Comparison of ENCODE assay signal across 21 cellular contexts in the genomic region with DNA sequence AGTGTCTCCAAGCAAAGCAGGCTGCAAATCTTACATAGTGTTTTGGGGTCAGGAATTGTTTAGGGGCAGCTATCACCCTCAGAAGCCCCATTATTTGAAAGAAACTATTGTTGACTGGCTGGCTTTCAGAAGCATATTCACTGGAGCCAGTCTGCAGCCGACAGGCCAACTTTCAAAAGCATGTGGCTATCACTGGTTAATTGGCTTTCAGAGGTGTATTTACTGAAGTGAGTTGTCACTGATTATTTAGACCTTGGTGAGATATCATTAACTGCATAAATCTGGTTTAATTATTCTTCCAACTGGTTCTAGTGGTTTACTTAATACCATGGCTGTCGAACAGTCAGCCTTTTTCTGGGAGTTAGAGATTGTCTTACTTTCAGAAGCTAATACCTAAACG.
"Had no signal": no experiment of that assay in that cellular context is flagged by ENCODE, and none has a peak within 500 bp of the region (broad histone marks: within the 10 kb centered on the region; RNA-seq: fewer than 3 reads in every experiment).

No MANE protein-coding gene starts in this region.

- ATAC-seq: activated CD8-positive, alpha-beta memory T cell treated with anti-CD3 and anti-CD28 coated beads, Interleukin-2, amount 10 ng/mL, durations not matched to agents 7 days and 5 days; esophagus mucosa; gastroesophageal sphincter; heart left ventricle; naive thymus-derived CD8-positive, alpha-beta T cell; stimulated activated naive CD8-positive, alpha-beta T cell treated with anti-CD3 and anti-CD28 coated beads, Interleukin-15, amount 100 ng/mL, for 72 hours; T-cell had no signal

- H3K9me3 Mint-ChIP-seq: activated B cell treated with CpG ODN at 0.5 μM for 24 hours; activated CD4-positive, alpha-beta memory T cell treated with anti-CD3 and anti-CD28 coated beads for 36 hours; activated naive CD4-positive, alpha-beta T cell treated with anti-CD3 and anti-CD28 coated beads for 36 hours; memory B cell; naive thymus-derived CD8-positive, alpha-beta T cell; stimulated activated naive CD8-positive, alpha-beta T cell treated with anti-CD3 and anti-CD28 coated beads, Interleukin-15, amount 100 ng/mL, for 72 hours; T-cell; type B pancreatic cell had no signal

- H3K27ac Mint-ChIP-seq: activated B cell treated with CpG ODN at 0.5 μM for 24 hours; activated CD4-positive, alpha-beta memory T cell treated with anti-CD3 and anti-CD28 coated beads for 36 hours; activated CD8-positive, alpha-beta memory T cell treated with anti-CD3 and anti-CD28 coated beads, Interleukin-2, amount 10 ng/mL, durations not matched to agents 7 days and 5 days; activated naive CD4-positive, alpha-beta T cell treated with anti-CD3 and anti-CD28 coated beads for 36 hours; memory B cell; stimulated activated naive CD8-positive, alpha-beta T cell treated with anti-CD3 and anti-CD28 coated beads, Interleukin-15, amount 100 ng/mL, for 72 hours; T-cell; type B pancreatic cell had no signal

- H3K27me3 ChIP-seq: breast epithelium, gastroesophageal sphincter, heart left ventricle had no signal

- H3K36me3 Mint-ChIP-seq: activated CD4-positive, alpha-beta memory T cell treated with anti-CD3 and anti-CD28 coated beads for 36 hours had no signal

- H3K9me3 ChIP-seq: breast epithelium, gastroesophageal sphincter, heart left ventricle had no signal

- H3K4me3 ChIP-seq: breast epithelium, gastroesophageal sphincter, heart left ventricle, skin epidermis had no signal

- H3K4me1 ChIP-seq: breast epithelium had no signal

- H3K4me1 Mint-ChIP-seq: activated B cell treated with CpG ODN at 0.5 μM for 24 hours, memory B cell had no signal

- H3K36me3 ChIP-seq: breast epithelium, gastroesophageal sphincter, heart left ventricle had no signal

- H3K4me3 Mint-ChIP-seq: activated B cell treated with CpG ODN at 0.5 μM for 24 hours; activated CD4-positive, alpha-beta memory T cell treated with anti-CD3 and anti-CD28 coated beads for 36 hours; activated CD8-positive, alpha-beta memory T cell treated with anti-CD3 and anti-CD28 coated beads, Interleukin-2, amount 10 ng/mL, durations not matched to agents 7 days and 5 days; activated naive CD4-positive, alpha-beta T cell treated with anti-CD3 and anti-CD28 coated beads for 36 hours; memory B cell; naive thymus-derived CD8-positive, alpha-beta T cell; stimulated activated naive CD8-positive, alpha-beta T cell treated with anti-CD3 and anti-CD28 coated beads, Interleukin-15, amount 100 ng/mL, for 72 hours; T-cell; type B pancreatic cell had no signal

- H3K27ac ChIP-seq: breast epithelium had no signal

- H3K27me3 Mint-ChIP-seq: activated B cell treated with CpG ODN at 0.5 μM for 24 hours; activated CD4-positive, alpha-beta memory T cell treated with anti-CD3 and anti-CD28 coated beads for 36 hours; activated CD8-positive, alpha-beta memory T cell treated with anti-CD3 and anti-CD28 coated beads, Interleukin-2, amount 10 ng/mL, durations not matched to agents 7 days and 5 days; memory B cell; naive thymus-derived CD8-positive, alpha-beta T cell; stimulated activated naive CD8-positive, alpha-beta T cell treated with anti-CD3 and anti-CD28 coated beads, Interleukin-15, amount 100 ng/mL, for 72 hours; T-cell; type B pancreatic cell had no signal

- DNase-seq: activated B cell treated with CpG ODN at 0.5 μM for 24 hours; activated CD4-positive, alpha-beta memory T cell treated with anti-CD3 and anti-CD28 coated beads for 36 hours; activated CD4-positive, alpha-beta T cell treated with anti-CD3 and anti-CD28 coated beads for 4 hours; activated CD8-positive, alpha-beta memory T cell treated with anti-CD3 and anti-CD28 coated beads, Interleukin-2, amount 10 ng/mL, durations not matched to agents 7 days and 5 days; activated naive CD4-positive, alpha-beta T cell treated with anti-CD3 and anti-CD28 coated beads for 36 hours; anterior cingulate cortex; cerebellar nuclear complex; cortex of kidney; heart left ventricle; naive thymus-derived CD8-positive, alpha-beta T cell; occipital lobe; stimulated activated CD4-positive, alpha-beta T cell treated with anti-CD3 and anti-CD28 coated beads, Interleukin-15, amount 100 ng/mL, for 24 hours; stimulated activated CD4-positive, alpha-beta T cell treated with anti-CD3 and anti-CD28 coated beads, Interleukin-4, amount 100 ng/mL, for 1 hour; stimulated activated naive CD8-positive, alpha-beta T cell treated with anti-CD3 and anti-CD28 coated beads, Interleukin-15, amount 100 ng/mL, for 72 hours; T-cell had no signal
